Comparison of ENCODE assay signal across 13 cellular contexts in the genomic region with DNA sequence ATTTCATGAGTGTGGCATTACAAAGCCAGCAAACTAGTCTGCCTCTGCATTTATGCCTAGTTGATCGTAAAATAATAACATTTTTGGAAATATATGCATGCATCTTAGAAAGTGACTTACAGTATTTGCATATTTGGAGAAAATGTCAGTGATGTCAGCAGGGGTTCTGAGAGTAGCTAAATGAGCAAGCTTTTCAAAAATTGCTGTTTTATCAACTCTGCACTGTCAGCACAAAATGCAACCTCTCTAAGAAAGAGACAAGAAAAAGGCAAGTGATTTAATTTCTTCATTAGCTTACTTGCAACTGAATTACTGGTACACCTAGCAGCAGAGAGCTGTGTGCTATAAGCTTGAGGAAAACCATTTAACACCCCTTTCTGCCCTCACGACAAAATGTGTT.
DNase-seq lines count a peak whose midpoint lies in the region; ATAC-seq and TF ChIP-seq lines count a peak whose summit lies in the region.
"Had no signal": no experiment of that assay in that cellular context is flagged by ENCODE, and none has a peak within 500 bp of the region (broad histone marks: within the 10 kb centered on the region; RNA-seq: fewer than 3 reads in every experiment).

No MANE protein-coding gene starts in this region.

- H3K27me3 Mint-ChIP-seq in GM23338 (ENCODE audit: insufficient read depth, low read depth, poor library complexity) (no peaks in the 10 kb centered on the region), neural progenitor cell (ENCODE audit: insufficient read depth, low read depth) (no peaks in the 10 kb centered on the region)
- H3K27me3 Mint-ChIP-seq: IgD-negative memory B cell had no signal

- H3K9ac ChIP-seq in SK-N-MC (ENCODE audit: insufficient read length) (no peak overlapping the region), neural progenitor cell (no peak overlapping the region)
- H3K9ac ChIP-seq: BLaER1 treated with 17β-estradiol and CSF1 and Interleukin-3, amounts not matched to agents 10 nM and 100 nM had no signal

- peak overlapping the region; percentile 22; the same call in 1 of the 2 replicates for H3K4me3 ChIP-seq in GM23338
- H3K4me3 ChIP-seq in SK-N-MC: peak overlapping the region; percentile 66
- no peak overlapping the region for H3K4me3 ChIP-seq in neural progenitor cell
- H3K4me3 ChIP-seq in lower lobe of right lung: no peak overlapping the region
- H3K4me3 ChIP-seq: BLaER1 treated with 17β-estradiol and CSF1 and Interleukin-3, amounts not matched to agents 10 nM and 100 nM; GM12878 had no signal

- no peaks in the 10 kb centered on the region for H3K27me3 ChIP-seq in GM23338 (ENCODE audit: insufficient read depth)
- no peaks in the 10 kb centered on the region for H3K27me3 ChIP-seq in neural progenitor cell
- no peaks in the 10 kb centered on the region for H3K27me3 ChIP-seq in lower lobe of right lung (ENCODE audit: low read depth)
- H3K27me3 ChIP-seq: BLaER1 treated with 17β-estradiol and CSF1 and Interleukin-3, amounts not matched to agents 10 nM and 100 nM had no signal

- H4K20me1 ChIP-seq in GM23338 (replicated peaks; ENCODE audit: insufficient read depth) (no peaks in the 10 kb centered on the region), neural progenitor cell (ENCODE audit: low read depth) (no peaks in the 10 kb centered on the region)
- H4K20me1 ChIP-seq: BLaER1 treated with 17β-estradiol and CSF1 and Interleukin-3, amounts not matched to agents 10 nM and 100 nM had no signal

- peaks cover 45% of the 10 kb centered on the region for H3K4me1 Mint-ChIP-seq in GM23338
- peaks cover 28% of the 10 kb centered on the region for H3K4me1 Mint-ChIP-seq in neural progenitor cell
- H3K4me1 Mint-ChIP-seq: CD4-positive, CD25-positive, alpha-beta regulatory T cell; IgD-negative memory B cell had no signal

- H3K36me3 ChIP-seq in GM23338 (ENCODE audit: insufficient read depth): no peaks in the 10 kb centered on the region
- H3K36me3 ChIP-seq in SK-N-MC (ENCODE audit: insufficient read depth, low read length): no peaks in the 10 kb centered on the region
- no peaks in the 10 kb centered on the region for H3K36me3 ChIP-seq in neural progenitor cell
- H3K36me3 ChIP-seq in lower lobe of right lung: no peaks in the 10 kb centered on the region
- H3K36me3 ChIP-seq: BLaER1 treated with 17β-estradiol and CSF1 and Interleukin-3, amounts not matched to agents 10 nM and 100 nM had no signal

- DNase-seq in GM23338 (ENCODE audit: low spot score): no peak
- DNase-seq in SK-N-MC (ENCODE audit: low read depth, low spot score): peak; percentile 68
- DNase-seq in neural progenitor cell (ENCODE audit: low spot score): no peak
- no peak for DNase-seq in DMS79 treated with DMSO at 0.1 percent for 48 hours (lab: John Stamatoyannopoulos, UW)
- no peak for DNase-seq in NCI-H146 treated with DMSO at 0.1 percent for 48 hours (lab: John Stamatoyannopoulos, UW; ENCODE audit: unreplicated experiment)
- no peak for DNase-seq in lower lobe of right lung
- DNase-seq: ACHN; CD4-positive, CD25-positive, alpha-beta regulatory T cell; DMS 273 treated with DMSO at 0.1 percent for 48 hours; HCEC 1CT had no signal

- H3K9me3 ChIP-seq in SK-N-MC (ENCODE audit: low read depth, low read length): no peaks in the 10 kb centered on the region
- no peaks in the 10 kb centered on the region for H3K9me3 ChIP-seq in neural progenitor cell (ENCODE audit: low read depth)
- no peaks in the 10 kb centered on the region for H3K9me3 ChIP-seq in lower lobe of right lung
- H3K9me3 ChIP-seq: BLaER1 treated with 17β-estradiol and CSF1 and Interleukin-3, amounts not matched to agents 10 nM and 100 nM had no signal

- no peak overlapping the region for H3K4me3 Mint-ChIP-seq in GM23338
- no peak overlapping the region for H3K4me3 Mint-ChIP-seq in neural progenitor cell
- H3K4me3 Mint-ChIP-seq: IgD-negative memory B cell had no signal

- no peaks in the 10 kb centered on the region for H3K36me3 Mint-ChIP-seq in GM23338 (ENCODE audit: low read depth)
- H3K36me3 Mint-ChIP-seq in neural progenitor cell: no peaks in the 10 kb centered on the region
- H3K36me3 Mint-ChIP-seq: CD4-positive, CD25-positive, alpha-beta regulatory T cell; IgD-negative memory B cell had no signal

- intact Hi-C loops in lower lobe of right lung (cut with DNase I): no loop called here

- H2AFZ ChIP-seq in GM23338 (no peak overlapping the region), neural progenitor cell (replicated peaks) (peak overlapping the region; percentile 87)

- 0 out of 2 replicates have a peak, but pooled peaks cover 3% of the 10 kb centered on the region for H3F3A ChIP-seq in GM23338 (replicated peaks; ENCODE audit: low read depth)
- peaks cover 12% of the 10 kb centered on the region for H3F3A ChIP-seq in neural progenitor cell (ENCODE audit: low read depth)

- peaks cover 63% of the 10 kb centered on the region for H3K4me1 ChIP-seq in GM23338 (ENCODE audit: insufficient read depth)
- peaks cover 29% of the 10 kb centered on the region for H3K4me1 ChIP-seq in neural progenitor cell
- H3K4me1 ChIP-seq in lower lobe of right lung: no peaks in the 10 kb centered on the region

- no peak overlapping the region for H3K27ac ChIP-seq in GM23338 (ENCODE audit: low read depth)
- peak overlapping the region; percentile 52; the same call in 1 of the 2 replicates for H3K27ac ChIP-seq in SK-N-MC
- no peak overlapping the region for H3K27ac ChIP-seq in neural progenitor cell
- H3K27ac ChIP-seq in lower lobe of right lung: no peak overlapping the region
- H3K27ac ChIP-seq: BLaER1 treated with 17β-estradiol and CSF1 and Interleukin-3, amounts not matched to agents 10 nM and 100 nM had no signal

- H3K4me2 ChIP-seq in GM23338 (peak overlapping the region; percentile 64), neural progenitor cell (no peak overlapping the region)
- H3K4me2 ChIP-seq: BLaER1 treated with 17β-estradiol and CSF1 and Interleukin-3, amounts not matched to agents 10 nM and 100 nM had no signal

- no peak for TF ChIP-seq CTCF in GM23338 (conservative IDR thresholded peaks at IDR 0.05; ENCODE audit: low read depth in 2 of 2)
- no peak for TF ChIP-seq CTCF in neural progenitor cell (IDR thresholded peaks at IDR 0.05)
- TF ChIP-seq CTCF in lower lobe of right lung (IDR thresholded peaks at IDR 0.05): no peak

- no peaks in the 10 kb centered on the region for H3K79me2 ChIP-seq in GM23338 (replicated peaks; ENCODE audit: insufficient read depth)
- no peaks in the 10 kb centered on the region for H3K79me2 ChIP-seq in neural progenitor cell (ENCODE audit: low read depth)

- ATAC-seq in GM23338 (no peak), lower lobe of right lung (no peak)
- ATAC-seq: GM12878 had no signal

- no peaks in the 10 kb centered on the region for H3K9me2 ChIP-seq in GM23338 (ENCODE audit: insufficient read depth)

- H3K9me3 Mint-ChIP-seq in GM23338: no peaks in the 10 kb centered on the region
- no peaks in the 10 kb centered on the region for H3K9me3 Mint-ChIP-seq in neural progenitor cell
- H3K9me3 Mint-ChIP-seq: IgD-negative memory B cell had no signal

- H3K27ac Mint-ChIP-seq in GM23338: no peak overlapping the region
- H3K27ac Mint-ChIP-seq in neural progenitor cell: no peak overlapping the region
- H3K27ac Mint-ChIP-seq: CD4-positive, CD25-positive, alpha-beta regulatory T cell; IgD-negative memory B cell had no signal

TF ChIP-seq in GM23338, 12 proteins besides CTCF, POLR2A, EP300 and RAD21:
- TF ChIP-seq, protein P1, sequence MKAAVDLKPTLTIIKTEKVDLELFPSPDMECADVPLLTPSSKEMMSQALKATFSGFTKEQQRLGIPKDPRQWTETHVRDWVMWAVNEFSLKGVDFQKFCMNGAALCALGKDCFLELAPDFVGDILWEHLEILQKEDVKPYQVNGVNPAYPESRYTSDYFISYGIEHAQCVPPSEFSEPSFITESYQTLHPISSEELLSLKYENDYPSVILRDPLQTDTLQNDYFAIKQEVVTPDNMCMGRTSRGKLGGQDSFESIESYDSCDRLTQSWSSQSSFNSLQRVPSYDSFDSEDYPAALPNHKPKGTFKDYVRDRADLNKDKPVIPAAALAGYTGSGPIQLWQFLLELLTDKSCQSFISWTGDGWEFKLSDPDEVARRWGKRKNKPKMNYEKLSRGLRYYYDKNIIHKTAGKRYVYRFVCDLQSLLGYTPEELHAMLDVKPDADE (IDR thresholded peaks at IDR 0.05): no peak
- no peak for TF ChIP-seq ZNF331 (CRISPR knock-in tag; IDR thresholded peaks at IDR 0.05; ENCODE audit: low read depth)
- no peak for TF ChIP-seq EZH2phosphoT487 (IDR thresholded peaks at IDR 0.05; ENCODE audit: unreplicated experiment)
- no peak for TF ChIP-seq POLR2AphosphoS5 (IDR thresholded peaks at IDR 0.05; ENCODE audit: low read depth)
- TF ChIP-seq STAT1 (IDR thresholded peaks at IDR 0.05; ENCODE audit: unreplicated experiment): no peak
- TF ChIP-seq CREB1 (CRISPR knock-in tag; IDR thresholded peaks at IDR 0.05; ENCODE audit: low read depth): no peak

Comparison
In these comparisons a context has a peak if more than half of its experiments do, and no peak if none do; other contexts are left out.
1. H3K4me3 ChIP-seq: peak in GM23338 (single experiment) and SK-N-MC (single experiment); none in neural progenitor cell (single experiment) and lower lobe of right lung (single experiment).